ENCODE assay signal across 8 cellular contexts in genomic region chr1:11908139-11909021, GRCh38. TPM values are rescaled to one million over a fixed set of nuclear protein-coding genes. Genes with fewer than 3 reads are reported as not detected.
DNase-seq lines count a peak whose midpoint lies in the region; ATAC-seq and TF ChIP-seq lines count a peak whose summit lies in the region.

No MANE protein-coding gene starts in this region.

- H3K36me3 ChIP-seq in ovary (no peaks in the 10 kb centered on the region), thymus (ENCODE audit: control insufficient read depth, insufficient read depth) (no peaks in the 10 kb centered on the region)

- ATAC-seq in HG02642 (IDR thresholded peaks at IDR 0.05; ENCODE audit: poor library complexity, unreplicated experiment) (peak; percentile 55), SK-N-SH treated with all-trans-retinoic acid at 6 μM for 48 hours (peak; percentile 81), Right ventricle myocardium inferior (peak; percentile 83)
- ATAC-seq in activated naive CD8-positive, alpha-beta T cell treated with anti-CD3 and anti-CD28 coated beads, Interleukin-2, amount 10 ng/mL, durations not matched to agents 7 days and 5 days (ENCODE audit: low read depth) = peak; percentile 56

- 0% methylated on average over 41 of the region's 41 CpGs for WGBS in ovary, 3 donors
- WGBS in thymus = under 1% methylated on average over 41 of the region's 41 CpGs

- no peaks in the 10 kb centered on the region for H3K4me1 ChIP-seq in ovary (ENCODE audit: insufficient read depth)
- H3K4me1 ChIP-seq in thymus (ENCODE audit: control insufficient read depth, insufficient read depth, low read length) = peaks cover 2% of the 10 kb centered on the region

- peak overlapping the region; percentile 53 for H3K4me3 ChIP-seq in GM12864 (ENCODE audit: low read depth, low read length)
- peak overlapping the region; percentile 67 for H3K4me3 ChIP-seq in ovary
- H3K4me3 ChIP-seq in thymus (ENCODE audit: low read length) = peak overlapping the region; percentile 75

- H3K27me3 ChIP-seq in ovary (no peaks in the 10 kb centered on the region), thymus (ENCODE audit: control insufficient read depth, insufficient read depth) (no peaks in the 10 kb centered on the region)

- TF ChIP-seq POLR2A in ovary (IDR thresholded peaks at IDR 0.05) = peak; percentile 97

- POLR2A ChIA-PET in activated naive CD8-positive, alpha-beta T cell treated with anti-CD3 and anti-CD28 coated beads, Interleukin-2, amount 10 ng/mL, durations not matched to agents 7 days and 5 days (lab: Charles Lee) = interaction anchor here (0.6 to 5.3 kb wide), 100 partner anchors 8 to 1398 kb away, joined by 3 to 207 read pairs (median 5); partner anchors contain the start of genes AGTRAP, CLCN6, DHRS3 and EXOSC10

- H3K27ac Mint-ChIP-seq in activated naive CD8-positive, alpha-beta T cell treated with anti-CD3 and anti-CD28 coated beads, Interleukin-2, amount 10 ng/mL, durations not matched to agents 7 days and 5 days = peak overlapping the region; percentile 100

- no peaks in the 10 kb centered on the region for H3K36me3 Mint-ChIP-seq in activated naive CD8-positive, alpha-beta T cell treated with anti-CD3 and anti-CD28 coated beads, Interleukin-2, amount 10 ng/mL, durations not matched to agents 7 days and 5 days

- peak overlapping the region; percentile 92 for H3K4me3 Mint-ChIP-seq in activated naive CD8-positive, alpha-beta T cell treated with anti-CD3 and anti-CD28 coated beads, Interleukin-2, amount 10 ng/mL, durations not matched to agents 7 days and 5 days

- peaks cover 38% of the 10 kb centered on the region for H3K4me1 Mint-ChIP-seq in activated naive CD8-positive, alpha-beta T cell treated with anti-CD3 and anti-CD28 coated beads, Interleukin-2, amount 10 ng/mL, durations not matched to agents 7 days and 5 days

- intact Hi-C loops in Right ventricle myocardium inferior (cut with DNase I) (loop anchor here (5.0 kb wide), 2 partner anchors 71 to 74 kb away; partner anchors contain the start of gene MFN2), ovary (cut with DNase I) (loop anchor here in 1 of 4 donors (5.0 kb wide), 1 partner anchor 71 kb away; no protein-coding TSS in a partner anchor)

- DNase-seq in GM12864 (ENCODE audit: low read depth) (peak; percentile 98), NCI-H1105 (lab: John Stamatoyannopoulos, UW) (peak; percentile 96), Right ventricle myocardium inferior (ENCODE audit: missing footprints) (peak; percentile 85), ovary (peak; percentile 88 to 92 (median 89))
- peak; percentile 82 for DNase-seq in activated naive CD8-positive, alpha-beta T cell treated with anti-CD3 and anti-CD28 coated beads, Interleukin-2, amount 10 ng/mL, durations not matched to agents 7 days and 5 days

- H3K27ac ChIP-seq in ovary (peak overlapping the region; percentile 88 to 97), thymus (ENCODE audit: low read depth) (peak overlapping the region; percentile 100)

- no peaks in the 10 kb centered on the region for H3K9me3 Mint-ChIP-seq in activated naive CD8-positive, alpha-beta T cell treated with anti-CD3 and anti-CD28 coated beads, Interleukin-2, amount 10 ng/mL, durations not matched to agents 7 days and 5 days

- TF ChIP-seq CTCF in GM12864 (IDR thresholded peaks at IDR 0.05; ENCODE audit: low read depth, low read length, missing control alignments) (no peak), ovary (IDR thresholded peaks at IDR 0.05) (peak in 1 of 3 donors; percentile 29)

- H3K9me3 ChIP-seq in ovary (no peaks in the 10 kb centered on the region), thymus (ENCODE audit: control insufficient read depth) (no peaks in the 10 kb centered on the region)

- TF ChIP-seq EP300 in ovary (IDR thresholded peaks at IDR 0.05) = no peak

- H3K27me3 Mint-ChIP-seq in activated naive CD8-positive, alpha-beta T cell treated with anti-CD3 and anti-CD28 coated beads, Interleukin-2, amount 10 ng/mL, durations not matched to agents 7 days and 5 days = peaks cover 10% of the 10 kb centered on the region

TF ChIP-seq in SK-N-SH treated with all-trans-retinoic acid at 6 μM for 48 hours, 23 proteins besides CTCF, POLR2A, EP300 and RAD21 (continues in another document):
- TF ChIP-seq CSDC2 (CRISPR knock-in tag; IDR thresholded peaks at IDR 0.05) (peak; percentile 96), PPARA (CRISPR knock-in tag; IDR thresholded peaks at IDR 0.05; ENCODE audit: borderline replicate concordance) (peak; percentile 95), ZFP3 (CRISPR knock-in tag; IDR thresholded peaks at IDR 0.05) (peak; percentile 85), ZNF70 (CRISPR knock-in tag; IDR thresholded peaks at IDR 0.05) (peak; percentile 84), TCF4 (CRISPR knock-in tag; IDR thresholded peaks at IDR 0.05; ENCODE audit: borderline replicate concordance) (peak; percentile 88), SNAI2 (CRISPR knock-in tag; IDR thresholded peaks at IDR 0.05) (peak; percentile 95), TOX (CRISPR knock-in tag; IDR thresholded peaks at IDR 0.05; ENCODE audit: borderline replicate concordance) (peak; percentile 100), ARNTL (CRISPR knock-in tag; IDR thresholded peaks at IDR 0.05; ENCODE audit: borderline replicate concordance, low read depth) (peak; percentile 96), ZNF8 (CRISPR knock-in tag; IDR thresholded peaks at IDR 0.05) (peak; percentile 86), OSR1 (CRISPR knock-in tag; IDR thresholded peaks at IDR 0.05) (no peak), ZC3H10 (CRISPR knock-in tag; IDR thresholded peaks at IDR 0.05) (peak; percentile 100)
- TF ChIP-seq, protein P1, sequence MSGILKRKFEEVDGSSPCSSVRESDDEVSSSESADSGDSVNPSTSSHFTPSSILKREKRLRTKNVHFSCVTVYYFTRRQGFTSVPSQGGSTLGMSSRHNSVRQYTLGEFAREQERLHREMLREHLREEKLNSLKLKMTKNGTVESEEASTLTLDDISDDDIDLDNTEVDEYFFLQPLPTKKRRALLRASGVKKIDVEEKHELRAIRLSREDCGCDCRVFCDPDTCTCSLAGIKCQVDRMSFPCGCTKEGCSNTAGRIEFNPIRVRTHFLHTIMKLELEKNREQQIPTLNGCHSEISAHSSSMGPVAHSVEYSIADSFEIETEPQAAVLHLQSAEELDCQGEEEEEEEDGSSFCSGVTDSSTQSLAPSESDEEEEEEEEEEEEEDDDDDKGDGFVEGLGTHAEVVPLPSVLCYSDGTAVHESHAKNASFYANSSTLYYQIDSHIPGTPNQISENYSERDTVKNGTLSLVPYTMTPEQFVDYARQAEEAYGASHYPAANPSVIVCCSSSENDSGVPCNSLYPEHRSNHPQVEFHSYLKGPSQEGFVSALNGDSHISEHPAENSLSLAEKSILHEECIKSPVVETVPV (CRISPR knock-in tag; IDR thresholded peaks at IDR 0.05) = peak; percentile 100
- TF ChIP-seq, protein P2, sequence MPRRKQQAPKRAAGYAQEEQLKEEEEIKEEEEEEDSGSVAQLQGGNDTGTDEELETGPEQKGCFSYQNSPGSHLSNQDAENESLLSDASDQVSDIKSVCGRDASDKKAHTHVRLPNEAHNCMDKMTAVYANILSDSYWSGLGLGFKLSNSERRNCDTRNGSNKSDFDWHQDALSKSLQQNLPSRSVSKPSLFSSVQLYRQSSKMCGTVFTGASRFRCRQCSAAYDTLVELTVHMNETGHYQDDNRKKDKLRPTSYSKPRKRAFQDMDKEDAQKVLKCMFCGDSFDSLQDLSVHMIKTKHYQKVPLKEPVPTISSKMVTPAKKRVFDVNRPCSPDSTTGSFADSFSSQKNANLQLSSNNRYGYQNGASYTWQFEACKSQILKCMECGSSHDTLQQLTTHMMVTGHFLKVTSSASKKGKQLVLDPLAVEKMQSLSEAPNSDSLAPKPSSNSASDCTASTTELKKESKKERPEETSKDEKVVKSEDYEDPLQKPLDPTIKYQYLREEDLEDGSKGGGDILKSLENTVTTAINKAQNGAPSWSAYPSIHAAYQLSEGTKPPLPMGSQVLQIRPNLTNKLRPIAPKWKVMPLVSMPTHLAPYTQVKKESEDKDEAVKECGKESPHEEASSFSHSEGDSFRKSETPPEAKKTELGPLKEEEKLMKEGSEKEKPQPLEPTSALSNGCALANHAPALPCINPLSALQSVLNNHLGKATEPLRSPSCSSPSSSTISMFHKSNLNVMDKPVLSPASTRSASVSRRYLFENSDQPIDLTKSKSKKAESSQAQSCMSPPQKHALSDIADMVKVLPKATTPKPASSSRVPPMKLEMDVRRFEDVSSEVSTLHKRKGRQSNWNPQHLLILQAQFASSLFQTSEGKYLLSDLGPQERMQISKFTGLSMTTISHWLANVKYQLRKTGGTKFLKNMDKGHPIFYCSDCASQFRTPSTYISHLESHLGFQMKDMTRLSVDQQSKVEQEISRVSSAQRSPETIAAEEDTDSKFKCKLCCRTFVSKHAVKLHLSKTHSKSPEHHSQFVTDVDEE (CRISPR knock-in tag; IDR thresholded peaks at IDR 0.05) = peak; percentile 85

RNA-seq across cellular contexts. Expression of gene KIAA2013, which starts 17.8 kb away (rescaled TPM):
- 10 to 100 TPM; 36.1 to 38.3 TPM for total RNA-seq in activated naive CD8-positive, alpha-beta T cell treated with anti-CD3 and anti-CD28 coated beads, Interleukin-2, amount 10 ng/mL, durations not matched to agents 7 days and 5 days
- total RNA-seq in Right ventricle myocardium inferior (32.5 TPM), ovary (10 to 100 TPM; 24.5 to 47.7 (median 26.8) TPM)
- polyA plus RNA-seq in ovary (10 to 100 TPM; 17.3 to 29.7 TPM), thymus (24.8 TPM)

RNA-seq across cellular contexts. Expression of gene PLOD1, which starts 26.1 kb away (rescaled TPM):
- 10 to 100 TPM; 16.8 to 21.0 TPM for total RNA-seq in activated naive CD8-positive, alpha-beta T cell treated with anti-CD3 and anti-CD28 coated beads, Interleukin-2, amount 10 ng/mL, durations not matched to agents 7 days and 5 days
- total RNA-seq in Right ventricle myocardium inferior = 70.4 TPM
- total RNA-seq in ovary = 10 to 100 TPM; 26.3 to 98.2 (median 58.7) TPM
- 10 to 100 TPM; 52.3 to 67.9 TPM for polyA plus RNA-seq in ovary
- polyA plus RNA-seq in thymus = 13.7 TPM

RNA-seq across cellular contexts. Expression of gene NPPB, which starts 49.6 kb away (rescaled TPM):
- not detected for total RNA-seq in activated naive CD8-positive, alpha-beta T cell treated with anti-CD3 and anti-CD28 coated beads, Interleukin-2, amount 10 ng/mL, durations not matched to agents 7 days and 5 days
- total RNA-seq in Right ventricle myocardium inferior = 5.1 TPM
- not detected for total RNA-seq in ovary
- polyA plus RNA-seq in ovary = under 1 TPM in 1 of 2 donors, not detected in 1; 0.22 TPM
- polyA plus RNA-seq in thymus = 1.7 TPM

Comparison
In these comparisons a context has a peak if more than half of its experiments do, and no peak if none do; other contexts are left out.
1. Peak in every context shown above with its lines: DNase-seq, ATAC-seq, H3K4me3 ChIP-seq and H3K27ac ChIP-seq.